Comparison of ENCODE assay signal across 4 cellular contexts in genomic region chrX:72176289-72176688, GRCh38. TPM values are rescaled to one million over a fixed set of nuclear protein-coding genes. Genes with fewer than 3 reads are reported as not detected.
"Had no signal": no experiment of that assay in that cellular context is flagged by ENCODE, and none has a peak within 500 bp of the region (broad histone marks: within the 10 kb centered on the region; RNA-seq: fewer than 3 reads in every experiment).

No MANE protein-coding gene starts in this region.

RNA-seq across cellular contexts. Expression of gene RTL5, which starts 44.6 kb away (rescaled TPM):
- total RNA-seq: HepG2, HT-29, HT1080 had no signal
- polyA plus RNA-seq: HepG2, IgD-negative memory B cell had no signal
